Comparison of ENCODE assay signal across 1 cellular context in the genomic region with DNA sequence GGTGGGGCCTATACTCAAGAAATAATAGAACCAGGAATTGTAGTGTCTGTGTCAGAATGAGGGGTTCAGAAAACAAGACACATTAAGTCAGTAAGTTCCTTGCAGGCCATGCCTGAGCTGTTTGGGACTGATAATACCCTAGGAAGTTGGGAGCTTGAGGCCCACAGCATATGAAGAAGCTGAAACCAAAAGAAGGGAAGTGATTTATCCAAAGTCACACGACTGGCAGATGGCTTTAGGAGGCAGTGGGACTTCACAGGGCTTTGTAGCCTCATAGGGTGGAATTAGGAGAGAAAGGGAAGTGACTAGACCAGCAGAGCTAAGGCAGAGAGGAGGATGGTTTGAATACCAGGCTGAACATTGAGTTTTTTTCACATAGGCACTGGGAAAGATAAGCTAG.
TF ChIP-seq lines count a peak whose summit lies in the region.

No MANE protein-coding gene starts in this region.

TF ChIP-seq in WTC11, 78 proteins besides CTCF, POLR2A, EP300 and RAD21 (continued from another document):
- TF ChIP-seq, protein P1, sequence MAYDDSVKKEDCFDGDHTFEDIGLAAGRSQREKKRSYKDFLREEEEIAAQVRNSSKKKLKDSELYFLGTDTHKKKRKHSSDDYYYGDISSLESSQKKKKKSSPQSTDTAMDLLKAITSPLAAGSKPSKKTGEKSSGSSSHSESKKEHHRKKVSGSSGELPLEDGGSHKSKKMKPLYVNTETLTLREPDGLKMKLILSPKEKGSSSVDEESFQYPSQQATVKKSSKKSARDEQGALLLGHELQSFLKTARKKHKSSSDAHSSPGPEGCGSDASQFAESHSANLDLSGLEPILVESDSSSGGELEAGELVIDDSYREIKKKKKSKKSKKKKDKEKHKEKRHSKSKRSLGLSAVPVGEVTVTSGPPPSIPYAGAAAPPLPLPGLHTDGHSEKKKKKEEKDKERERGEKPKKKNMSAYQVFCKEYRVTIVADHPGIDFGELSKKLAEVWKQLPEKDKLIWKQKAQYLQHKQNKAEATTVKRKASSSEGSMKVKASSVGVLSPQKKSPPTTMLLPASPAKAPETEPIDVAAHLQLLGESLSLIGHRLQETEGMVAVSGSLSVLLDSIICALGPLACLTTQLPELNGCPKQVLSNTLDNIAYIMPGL (CRISPR knock-in tag; IDR thresholded peaks at IDR 0.05): no peak
- TF ChIP-seq, protein P2, sequence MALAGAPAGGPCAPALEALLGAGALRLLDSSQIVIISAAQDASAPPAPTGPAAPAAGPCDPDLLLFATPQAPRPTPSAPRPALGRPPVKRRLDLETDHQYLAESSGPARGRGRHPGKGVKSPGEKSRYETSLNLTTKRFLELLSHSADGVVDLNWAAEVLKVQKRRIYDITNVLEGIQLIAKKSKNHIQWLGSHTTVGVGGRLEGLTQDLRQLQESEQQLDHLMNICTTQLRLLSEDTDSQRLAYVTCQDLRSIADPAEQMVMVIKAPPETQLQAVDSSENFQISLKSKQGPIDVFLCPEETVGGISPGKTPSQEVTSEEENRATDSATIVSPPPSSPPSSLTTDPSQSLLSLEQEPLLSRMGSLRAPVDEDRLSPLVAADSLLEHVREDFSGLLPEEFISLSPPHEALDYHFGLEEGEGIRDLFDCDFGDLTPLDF (CRISPR knock-in tag; IDR thresholded peaks at IDR 0.05): no peak
- no peak for TF ChIP-seq OVOL2 (CRISPR knock-in tag; IDR thresholded peaks at IDR 0.05; ENCODE audit: borderline replicate concordance)
- TF ChIP-seq GTF2I (CRISPR knock-in tag; conservative IDR thresholded peaks at IDR 0.05): no peak
- TF ChIP-seq, protein P3, sequence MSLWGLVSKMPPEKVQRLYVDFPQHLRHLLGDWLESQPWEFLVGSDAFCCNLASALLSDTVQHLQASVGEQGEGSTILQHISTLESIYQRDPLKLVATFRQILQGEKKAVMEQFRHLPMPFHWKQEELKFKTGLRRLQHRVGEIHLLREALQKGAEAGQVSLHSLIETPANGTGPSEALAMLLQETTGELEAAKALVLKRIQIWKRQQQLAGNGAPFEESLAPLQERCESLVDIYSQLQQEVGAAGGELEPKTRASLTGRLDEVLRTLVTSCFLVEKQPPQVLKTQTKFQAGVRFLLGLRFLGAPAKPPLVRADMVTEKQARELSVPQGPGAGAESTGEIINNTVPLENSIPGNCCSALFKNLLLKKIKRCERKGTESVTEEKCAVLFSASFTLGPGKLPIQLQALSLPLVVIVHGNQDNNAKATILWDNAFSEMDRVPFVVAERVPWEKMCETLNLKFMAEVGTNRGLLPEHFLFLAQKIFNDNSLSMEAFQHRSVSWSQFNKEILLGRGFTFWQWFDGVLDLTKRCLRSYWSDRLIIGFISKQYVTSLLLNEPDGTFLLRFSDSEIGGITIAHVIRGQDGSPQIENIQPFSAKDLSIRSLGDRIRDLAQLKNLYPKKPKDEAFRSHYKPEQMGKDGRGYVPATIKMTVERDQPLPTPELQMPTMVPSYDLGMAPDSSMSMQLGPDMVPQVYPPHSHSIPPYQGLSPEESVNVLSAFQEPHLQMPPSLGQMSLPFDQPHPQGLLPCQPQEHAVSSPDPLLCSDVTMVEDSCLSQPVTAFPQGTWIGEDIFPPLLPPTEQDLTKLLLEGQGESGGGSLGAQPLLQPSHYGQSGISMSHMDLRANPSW (CRISPR knock-in tag; conservative IDR thresholded peaks at IDR 0.05; ENCODE audit: low read depth): no peak
- no peak for TF ChIP-seq CREB1 (CRISPR knock-in tag; IDR thresholded peaks at IDR 0.05)
- TF ChIP-seq ESRRA (CRISPR knock-in tag; IDR thresholded peaks at IDR 0.05; ENCODE audit: borderline replicate concordance): no peak
